10 cellular contexts compared by ENCODE assay signal in genomic region chr14:23637655-23638413, GRCh38. TPM values are rescaled to one million over a fixed set of nuclear protein-coding genes. Genes with fewer than 3 reads are reported as not detected.
"Had no signal": no experiment of that assay in that cellular context is flagged by ENCODE, and none has a peak within 500 bp of the region (broad histone marks: within the 10 kb centered on the region; RNA-seq: fewer than 3 reads in every experiment).

No MANE protein-coding gene starts in this region.

RNA-seq across cellular contexts. Expression of gene DHRS2, which starts 1.7 kb away (rescaled TPM):
- total RNA-seq: naive thymus-derived CD8-positive, alpha-beta T cell; posterior vena cava; right atrium auricular region; sciatic nerve; subcutaneous adipose tissue; temporal lobe; thoracic aorta; thyroid gland had no signal
- polyA plus RNA-seq: naive thymus-derived CD8-positive, alpha-beta T cell had no signal

RNA-seq across cellular contexts. Expression of gene JPH4, which starts 59.2 kb away (rescaled TPM):
- total RNA-seq: naive thymus-derived CD8-positive, alpha-beta T cell; osteoblast; pulmonary artery endothelial cell had no signal
